1 cellular context compared by ENCODE assay signal in the genomic region with DNA sequence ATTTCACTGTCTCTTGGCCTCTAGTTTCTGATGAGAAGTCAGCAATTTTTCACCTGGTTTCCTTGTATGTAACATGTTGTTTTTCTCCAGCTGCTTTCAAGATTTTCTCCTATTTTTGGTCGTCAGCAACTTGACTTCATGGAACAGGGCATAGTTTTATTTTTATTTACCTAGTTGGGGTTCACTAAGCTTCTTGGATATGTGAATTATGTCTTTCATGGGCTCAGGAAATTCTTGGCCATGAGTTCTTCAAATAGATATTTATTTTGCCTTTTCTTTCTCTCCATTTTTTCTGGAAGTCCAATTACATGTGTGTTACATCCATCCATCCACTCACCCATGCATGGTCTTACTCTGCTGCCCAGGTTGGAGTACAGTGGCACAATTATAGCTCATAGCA.
TF ChIP-seq lines count a peak whose summit lies in the region.

No MANE protein-coding gene starts in this region.

TF ChIP-seq in GM23338, 12 proteins besides CTCF, POLR2A, EP300 and RAD21 (continued from another document):
- TF ChIP-seq, protein P1, sequence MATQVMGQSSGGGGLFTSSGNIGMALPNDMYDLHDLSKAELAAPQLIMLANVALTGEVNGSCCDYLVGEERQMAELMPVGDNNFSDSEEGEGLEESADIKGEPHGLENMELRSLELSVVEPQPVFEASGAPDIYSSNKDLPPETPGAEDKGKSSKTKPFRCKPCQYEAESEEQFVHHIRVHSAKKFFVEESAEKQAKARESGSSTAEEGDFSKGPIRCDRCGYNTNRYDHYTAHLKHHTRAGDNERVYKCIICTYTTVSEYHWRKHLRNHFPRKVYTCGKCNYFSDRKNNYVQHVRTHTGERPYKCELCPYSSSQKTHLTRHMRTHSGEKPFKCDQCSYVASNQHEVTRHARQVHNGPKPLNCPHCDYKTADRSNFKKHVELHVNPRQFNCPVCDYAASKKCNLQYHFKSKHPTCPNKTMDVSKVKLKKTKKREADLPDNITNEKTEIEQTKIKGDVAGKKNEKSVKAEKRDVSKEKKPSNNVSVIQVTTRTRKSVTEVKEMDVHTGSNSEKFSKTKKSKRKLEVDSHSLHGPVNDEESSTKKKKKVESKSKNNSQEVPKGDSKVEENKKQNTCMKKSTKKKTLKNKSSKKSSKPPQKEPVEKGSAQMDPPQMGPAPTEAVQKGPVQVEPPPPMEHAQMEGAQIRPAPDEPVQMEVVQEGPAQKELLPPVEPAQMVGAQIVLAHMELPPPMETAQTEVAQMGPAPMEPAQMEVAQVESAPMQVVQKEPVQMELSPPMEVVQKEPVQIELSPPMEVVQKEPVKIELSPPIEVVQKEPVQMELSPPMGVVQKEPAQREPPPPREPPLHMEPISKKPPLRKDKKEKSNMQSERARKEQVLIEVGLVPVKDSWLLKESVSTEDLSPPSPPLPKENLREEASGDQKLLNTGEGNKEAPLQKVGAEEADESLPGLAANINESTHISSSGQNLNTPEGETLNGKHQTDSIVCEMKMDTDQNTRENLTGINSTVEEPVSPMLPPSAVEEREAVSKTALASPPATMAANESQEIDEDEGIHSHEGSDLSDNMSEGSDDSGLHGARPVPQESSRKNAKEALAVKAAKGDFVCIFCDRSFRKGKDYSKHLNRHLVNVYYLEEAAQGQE (IDR thresholded peaks at IDR 0.05; ENCODE audit: unreplicated experiment) = no peak
- TF ChIP-seq NANOG (IDR thresholded peaks at IDR 0.05; ENCODE audit: borderline replicate concordance) (no peak), JUNB (IDR thresholded peaks at IDR 0.05; ENCODE audit: unreplicated experiment) (no peak), CREB1 (CRISPR knock-in tag; IDR thresholded peaks at IDR 0.05; ENCODE audit: low read depth) (no peak), STAT1 (IDR thresholded peaks at IDR 0.05; ENCODE audit: unreplicated experiment) (no peak), ZNF331 (CRISPR knock-in tag; IDR thresholded peaks at IDR 0.05; ENCODE audit: low read depth) (no peak), POLR2AphosphoS5 (IDR thresholded peaks at IDR 0.05; ENCODE audit: low read depth) (no peak), EZH2 (IDR thresholded peaks at IDR 0.05; ENCODE audit: low read depth, unreplicated experiment) (no peak), EZH2phosphoT487 (IDR thresholded peaks at IDR 0.05; ENCODE audit: unreplicated experiment) (no peak)
- TF ChIP-seq, protein P2, sequence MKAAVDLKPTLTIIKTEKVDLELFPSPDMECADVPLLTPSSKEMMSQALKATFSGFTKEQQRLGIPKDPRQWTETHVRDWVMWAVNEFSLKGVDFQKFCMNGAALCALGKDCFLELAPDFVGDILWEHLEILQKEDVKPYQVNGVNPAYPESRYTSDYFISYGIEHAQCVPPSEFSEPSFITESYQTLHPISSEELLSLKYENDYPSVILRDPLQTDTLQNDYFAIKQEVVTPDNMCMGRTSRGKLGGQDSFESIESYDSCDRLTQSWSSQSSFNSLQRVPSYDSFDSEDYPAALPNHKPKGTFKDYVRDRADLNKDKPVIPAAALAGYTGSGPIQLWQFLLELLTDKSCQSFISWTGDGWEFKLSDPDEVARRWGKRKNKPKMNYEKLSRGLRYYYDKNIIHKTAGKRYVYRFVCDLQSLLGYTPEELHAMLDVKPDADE (IDR thresholded peaks at IDR 0.05) = no peak
- TF ChIP-seq, protein P3, sequence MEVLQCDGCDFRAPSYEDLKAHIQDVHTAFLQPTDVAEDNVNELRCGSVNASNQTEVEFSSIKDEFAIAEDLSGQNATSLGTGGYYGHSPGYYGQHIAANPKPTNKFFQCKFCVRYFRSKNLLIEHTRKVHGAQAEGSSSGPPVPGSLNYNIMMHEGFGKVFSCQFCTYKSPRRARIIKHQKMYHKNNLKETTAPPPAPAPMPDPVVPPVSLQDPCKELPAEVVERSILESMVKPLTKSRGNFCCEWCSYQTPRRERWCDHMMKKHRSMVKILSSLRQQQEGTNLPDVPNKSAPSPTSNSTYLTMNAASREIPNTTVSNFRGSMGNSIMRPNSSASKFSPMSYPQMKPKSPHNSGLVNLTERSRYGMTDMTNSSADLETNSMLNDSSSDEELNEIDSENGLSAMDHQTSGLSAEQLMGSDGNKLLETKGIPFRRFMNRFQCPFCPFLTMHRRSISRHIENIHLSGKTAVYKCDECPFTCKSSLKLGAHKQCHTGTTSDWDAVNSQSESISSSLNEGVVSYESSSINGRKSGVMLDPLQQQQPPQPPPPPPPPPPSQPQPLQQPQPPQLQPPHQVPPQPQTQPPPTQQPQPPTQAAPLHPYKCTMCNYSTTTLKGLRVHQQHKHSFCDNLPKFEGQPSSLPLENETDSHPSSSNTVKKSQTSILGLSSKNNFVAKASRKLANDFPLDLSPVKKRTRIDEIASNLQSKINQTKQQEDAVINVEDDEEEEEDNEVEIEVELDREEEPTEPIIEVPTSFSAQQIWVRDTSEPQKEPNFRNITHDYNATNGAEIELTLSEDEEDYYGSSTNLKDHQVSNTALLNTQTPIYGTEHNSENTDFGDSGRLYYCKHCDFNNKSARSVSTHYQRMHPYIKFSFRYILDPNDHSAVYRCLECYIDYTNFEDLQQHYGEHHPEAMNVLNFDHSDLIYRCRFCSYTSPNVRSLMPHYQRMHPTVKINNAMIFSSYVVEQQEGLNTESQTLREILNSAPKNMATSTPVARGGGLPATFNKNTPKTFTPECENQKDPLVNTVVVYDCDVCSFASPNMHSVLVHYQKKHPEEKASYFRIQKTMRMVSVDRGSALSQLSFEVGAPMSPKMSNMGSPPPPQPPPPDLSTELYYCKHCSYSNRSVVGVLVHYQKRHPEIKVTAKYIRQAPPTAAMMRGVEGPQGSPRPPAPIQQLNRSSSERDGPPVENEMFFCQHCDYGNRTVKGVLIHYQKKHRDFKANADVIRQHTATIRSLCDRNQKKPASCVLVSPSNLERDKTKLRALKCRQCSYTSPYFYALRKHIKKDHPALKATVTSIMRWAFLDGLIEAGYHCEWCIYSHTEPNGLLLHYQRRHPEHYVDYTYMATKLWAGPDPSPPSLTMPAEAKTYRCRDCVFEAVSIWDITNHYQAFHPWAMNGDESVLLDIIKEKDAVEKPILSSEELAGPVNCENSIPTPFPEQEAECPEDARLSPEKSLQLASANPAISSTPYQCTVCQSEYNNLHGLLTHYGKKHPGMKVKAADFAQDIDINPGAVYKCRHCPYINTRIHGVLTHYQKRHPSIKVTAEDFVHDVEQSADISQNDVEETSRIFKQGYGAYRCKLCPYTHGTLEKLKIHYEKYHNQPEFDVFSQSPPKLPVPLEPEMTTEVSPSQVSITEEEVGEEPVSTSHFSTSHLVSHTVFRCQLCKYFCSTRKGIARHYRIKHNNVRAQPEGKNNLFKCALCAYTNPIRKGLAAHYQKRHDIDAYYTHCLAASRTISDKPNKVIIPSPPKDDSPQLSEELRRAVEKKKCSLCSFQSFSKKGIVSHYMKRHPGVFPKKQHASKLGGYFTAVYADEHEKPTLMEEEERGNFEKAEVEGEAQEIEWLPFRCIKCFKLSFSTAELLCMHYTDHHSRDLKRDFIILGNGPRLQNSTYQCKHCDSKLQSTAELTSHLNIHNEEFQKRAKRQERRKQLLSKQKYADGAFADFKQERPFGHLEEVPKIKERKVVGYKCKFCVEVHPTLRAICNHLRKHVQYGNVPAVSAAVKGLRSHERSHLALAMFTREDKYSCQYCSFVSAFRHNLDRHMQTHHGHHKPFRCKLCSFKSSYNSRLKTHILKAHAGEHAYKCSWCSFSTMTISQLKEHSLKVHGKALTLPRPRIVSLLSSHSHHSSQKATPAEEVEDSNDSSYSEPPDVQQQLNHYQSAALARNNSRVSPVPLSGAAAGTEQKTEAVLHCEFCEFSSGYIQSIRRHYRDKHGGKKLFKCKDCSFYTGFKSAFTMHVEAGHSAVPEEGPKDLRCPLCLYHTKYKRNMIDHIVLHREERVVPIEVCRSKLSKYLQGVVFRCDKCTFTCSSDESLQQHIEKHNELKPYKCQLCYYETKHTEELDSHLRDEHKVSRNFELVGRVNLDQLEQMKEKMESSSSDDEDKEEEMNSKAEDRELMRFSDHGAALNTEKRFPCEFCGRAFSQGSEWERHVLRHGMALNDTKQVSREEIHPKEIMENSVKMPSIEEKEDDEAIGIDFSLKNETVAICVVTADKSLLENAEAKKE (CRISPR knock-in tag; IDR thresholded peaks at IDR 0.05) = no peak
